ENCODE assay signal across 16 cellular contexts in genomic region chr14:101008196-101008595, GRCh38.
"Had no signal": no experiment of that assay in that cellular context is flagged by ENCODE, and none has a peak within 500 bp of the region (broad histone marks: within the 10 kb centered on the region; RNA-seq: fewer than 3 reads in every experiment).

No MANE protein-coding gene starts in this region.

- H3K4me1 ChIP-seq: ascending aorta, gastrocnemius medialis, tibial artery had no signal

- DNase-seq: activated CD4-positive, alpha-beta T cell treated with anti-CD3 and anti-CD28 coated beads, Interleukin-2, amount 50 U/mL, for 1 hour; activated naive CD4-positive, alpha-beta T cell treated with Interleukin-2 at 50 U/mL for 16 hours; erythroblast; gastrocnemius medialis; mesenchymal stem cell; natural killer cell; occipital lobe; sigmoid colon; tibial artery had no signal

- H3K4me1 Mint-ChIP-seq: natural killer cell; stimulated activated effector memory CD8-positive, alpha-beta T cell treated with anti-CD3 and anti-CD28 coated beads, Interleukin-12 subunit alpha, Interleukin-12 subunit beta, amount 100 ng/mL, for 72 hours had no signal

- ATAC-seq: activated CD4-positive, CD25-positive, alpha-beta regulatory T cell treated with anti-CD3 and anti-CD28 coated beads, Interleukin-2, amount 50 U/mL, for 24 hours; gastrocnemius medialis; heart left ventricle; left lung; natural killer cell had no signal

- H3K36me3 ChIP-seq: ascending aorta, breast epithelium, gastrocnemius medialis, heart left ventricle, left lung, sigmoid colon, tibial artery had no signal

- H3K27ac ChIP-seq: ascending aorta, breast epithelium, gastrocnemius medialis, heart left ventricle, left lung, sigmoid colon, tibial artery had no signal

- H3K27ac Mint-ChIP-seq: activated T-helper 1 cell treated with anti-CD3 and anti-CD28 coated beads, Interleukin-12 subunit alpha, Interleukin-12 subunit beta, Interleukin-2, Interleukin-4 antibody, amounts not matched to agents 30 ng/mL and 10 ng/mL and 1 ng/mL, durations not matched to agents 14 hours and 24 hours and 36 hours; natural killer cell; stimulated activated effector memory CD8-positive, alpha-beta T cell treated with anti-CD3 and anti-CD28 coated beads, Interleukin-12 subunit alpha, Interleukin-12 subunit beta, amount 100 ng/mL, for 72 hours had no signal

- H3K9me3 ChIP-seq: ascending aorta, sigmoid colon, tibial artery had no signal

- H3K27me3 ChIP-seq: ascending aorta, breast epithelium, gastrocnemius medialis, heart left ventricle, sigmoid colon, tibial artery had no signal

- H3K4me3 Mint-ChIP-seq: activated T-helper 1 cell treated with anti-CD3 and anti-CD28 coated beads, Interleukin-12 subunit alpha, Interleukin-12 subunit beta, Interleukin-2, Interleukin-4 antibody, amounts not matched to agents 30 ng/mL and 10 ng/mL and 1 ng/mL, durations not matched to agents 14 hours and 24 hours and 36 hours; natural killer cell; stimulated activated effector memory CD8-positive, alpha-beta T cell treated with anti-CD3 and anti-CD28 coated beads, Interleukin-12 subunit alpha, Interleukin-12 subunit beta, amount 100 ng/mL, for 72 hours had no signal

- H3K4me3 ChIP-seq: ascending aorta, breast epithelium, gastrocnemius medialis, heart left ventricle, left lung, sigmoid colon, tibial artery had no signal

- H3K36me3 Mint-ChIP-seq: natural killer cell; stimulated activated effector memory CD8-positive, alpha-beta T cell treated with anti-CD3 and anti-CD28 coated beads, Interleukin-12 subunit alpha, Interleukin-12 subunit beta, amount 100 ng/mL, for 72 hours had no signal
